In genomic region chr17:82292251-82293154, GRCh38 we compare ENCODE assay signal across 8 cellular contexts. TPM values are rescaled to one million over a fixed set of nuclear protein-coding genes. Genes with fewer than 3 reads are reported as not detected.
DNase-seq lines count a peak whose midpoint lies in the region; ATAC-seq and TF ChIP-seq lines count a peak whose summit lies in the region.

No MANE protein-coding gene starts in this region.

- H3K9me3 Mint-ChIP-seq in WTC11 = peaks cover 4% of the 10 kb centered on the region

- TF ChIP-seq POLR2A in GM18951 (IDR thresholded peaks at IDR 0.05; ENCODE audit: extremely low read depth, insufficient read depth, insufficient read length) = peak; percentile 96

- no peaks in the 10 kb centered on the region for H3K36me3 Mint-ChIP-seq in WTC11

- in situ Hi-C loops in GM18951 (cut with MboI; ENCODE audit: low sequenced_read_pairs, unreplicated experiment) = no loop called here

- CTCF ChIA-PET in WTC11 (lab: Charles Lee) = interaction anchor here (0.6 to 1.3 kb wide), 6 partner anchors 8 to 56 kb away, joined by 4 to 7 read pairs (median 4); no protein-coding TSS in a partner anchor

- H3K27ac ChIP-seq in caudate nucleus (ENCODE audit: low read depth, low read length) = peak overlapping the region; percentile 99

- peak overlapping the region; percentile 71 for H3K4me3 Mint-ChIP-seq in WTC11

- POLR2A ChIA-PET in WTC11 (lab: Charles Lee) = interaction anchor here (1.3 kb wide), 1 partner anchor 18 kb away, joined by 5 read pairs; the partner anchor contains the start of gene CSNK1D

- no peak overlapping the region for H3K27ac Mint-ChIP-seq in WTC11

- DNase-seq in AG08396 (ENCODE audit: low spot score) (peak; percentile 100), NCI-H2227 treated with DMSO at 0.1 percent for 48 hours (lab: John Stamatoyannopoulos, UW) (peak; percentile 99), WTC11 (ENCODE audit: low spot score) (peak; percentile 95), caudate nucleus (lab: John Stamatoyannopoulos, UW) (peak; percentile 58 to 99 (median 94)), inferior parietal cortex (ENCODE audit: extremely low spot score) (peak; percentile 98), smooth muscle cell of the brain vasculature (ENCODE audit: low read depth, low spot score) (peak; percentile 93)

- ATAC-seq in HG03175 (IDR thresholded peaks at IDR 0.05; ENCODE audit: unreplicated experiment) (peak; percentile 96), WTC11 (peak; percentile 98)

- peaks cover 17% of the 10 kb centered on the region for H3K4me1 Mint-ChIP-seq in WTC11

- peaks cover 7% of the 10 kb centered on the region; the same call in 1 of the 2 replicates for H3K27me3 Mint-ChIP-seq in WTC11 (ENCODE audit: low read depth)

- no peak for TF ChIP-seq CTCF in WTC11 (IDR thresholded peaks at IDR 0.05)

TF ChIP-seq in WTC11, 78 proteins besides CTCF, POLR2A, EP300 and RAD21 (continues in another document):
- TF ChIP-seq AFF4 (CRISPR knock-in tag; IDR thresholded peaks at IDR 0.05; ENCODE audit: borderline replicate concordance) (no peak), ATF2 (CRISPR knock-in tag; IDR thresholded peaks at IDR 0.05; ENCODE audit: borderline replicate concordance, low read depth) (no peak), NR3C1 (CRISPR knock-in tag; conservative IDR thresholded peaks at IDR 0.05; ENCODE audit: low read depth) (no peak), ZNF138 (CRISPR knock-in tag; conservative IDR thresholded peaks at IDR 0.05) (no peak), FOXJ3 (CRISPR knock-in tag; IDR thresholded peaks at IDR 0.05; ENCODE audit: borderline replicate concordance) (no peak), ZBTB21 (CRISPR knock-in tag; IDR thresholded peaks at IDR 0.05; ENCODE audit: borderline replicate concordance) (no peak), ZNF425 (CRISPR knock-in tag; conservative IDR thresholded peaks at IDR 0.05) (no peak), NFE2L1 (CRISPR knock-in tag; IDR thresholded peaks at IDR 0.05) (no peak), ZNF232 (CRISPR knock-in tag; IDR thresholded peaks at IDR 0.05) (peak; percentile 73), CREM (CRISPR knock-in tag; IDR thresholded peaks at IDR 0.05) (no peak), MLX (CRISPR knock-in tag; IDR thresholded peaks at IDR 0.05) (no peak), ETV6 (CRISPR knock-in tag; IDR thresholded peaks at IDR 0.05) (no peak), CDX4 (CRISPR knock-in tag; IDR thresholded peaks at IDR 0.05; ENCODE audit: borderline replicate concordance) (no peak), RELA (CRISPR knock-in tag; IDR thresholded peaks at IDR 0.05; ENCODE audit: borderline replicate concordance) (0 out of 2 replicates have a peak, but pooled peaks have one; percentile 45), TEAD4 (CRISPR knock-in tag; IDR thresholded peaks at IDR 0.05) (no peak), ZNF121 (CRISPR knock-in tag; IDR thresholded peaks at IDR 0.05) (peak; percentile 98), ERG (CRISPR knock-in tag; IDR thresholded peaks at IDR 0.05) (no peak), ZNF317 (CRISPR knock-in tag; IDR thresholded peaks at IDR 0.05; ENCODE audit: borderline replicate concordance, low read depth) (no peak)

RNA-seq across cellular contexts. Expression of gene CSNK1D, which starts 19.0 kb away (rescaled TPM):
- 101 to 111 TPM (median 107 TPM) in 3 replicates for total RNA-seq in WTC11 (2021)

RNA-seq across cellular contexts. Expression of gene CD7, which starts 24.9 kb away (rescaled TPM):
- total RNA-seq in WTC11 (2021) = 0.74 to 1.3 TPM (median 0.92 TPM) in 3 replicates

RNA-seq across cellular contexts. Expression of gene SECTM1, which starts 41.1 kb away (rescaled TPM):
- 0.14 to 0.57 TPM (median 0.22 TPM) in 3 replicates for total RNA-seq in WTC11 (2021)

Comparison
In these comparisons a context has a peak if more than half of its experiments do, and no peak if none do; other contexts are left out.
1. Peak in every context shown above with its lines: DNase-seq, ATAC-seq and H3K27ac ChIP-seq.